In genomic region chr20:51372176-51372803, GRCh38 we compare ENCODE assay signal across 8 cellular contexts.
DNase-seq lines count a peak whose midpoint lies in the region; ATAC-seq, FAIRE-seq and TF ChIP-seq lines count a peak whose summit lies in the region.

No MANE protein-coding gene starts in this region.

- no peak overlapping the region for H3K4me3 Mint-ChIP-seq in activated naive CD4-positive, alpha-beta T cell treated with anti-CD3 and anti-CD28 coated beads, Interleukin-2, amount 10 ng/mL, durations not matched to agents 7 days and 5 days
- H3K4me3 Mint-ChIP-seq in glutamatergic neuron (ENCODE audit: unreplicated experiment) (no peak overlapping the region), progenitor cell of endocrine pancreas (ENCODE audit: low read depth) (no peak overlapping the region)

- no peak overlapping the region for H3K27ac ChIP-seq in SJSA1

- ATAC-seq in GM18873 (IDR thresholded peaks at IDR 0.05; ENCODE audit: low FRiP score, unreplicated experiment) = no peak

- in situ Hi-C loops in G401 (cut with HindIII; ENCODE audit: low sequenced_read_pairs) = no loop called here

- H3K36me3 Mint-ChIP-seq in activated naive CD4-positive, alpha-beta T cell treated with anti-CD3 and anti-CD28 coated beads, Interleukin-2, amount 10 ng/mL, durations not matched to agents 7 days and 5 days = no peaks in the 10 kb centered on the region
- H3K36me3 Mint-ChIP-seq in glutamatergic neuron (ENCODE audit: unreplicated experiment) = peaks cover 3% of the 10 kb centered on the region
- no peaks in the 10 kb centered on the region for H3K36me3 Mint-ChIP-seq in progenitor cell of endocrine pancreas (ENCODE audit: insufficient read depth)

- H3K36me3 ChIP-seq in SJSA1 = no peaks in the 10 kb centered on the region

- CTCF ChIA-PET in activated naive CD4-positive, alpha-beta T cell treated with anti-CD3 and anti-CD28 coated beads, Interleukin-2, amount 10 ng/mL, durations not matched to agents 7 days and 5 days (lab: Charles Lee) = interaction anchor here (0.6 to 4.8 kb wide), 14 partner anchors 11 to 659 kb away, joined by 3 to 28 read pairs (median 4); no protein-coding TSS in a partner anchor

- H3K4me1 ChIP-seq in SJSA1 (replicated peaks) = peaks cover 15% of the 10 kb centered on the region

- H3K27me3 Mint-ChIP-seq in activated naive CD4-positive, alpha-beta T cell treated with anti-CD3 and anti-CD28 coated beads, Interleukin-2, amount 10 ng/mL, durations not matched to agents 7 days and 5 days = peaks cover 9% of the 10 kb centered on the region
- H3K27me3 Mint-ChIP-seq in glutamatergic neuron (ENCODE audit: unreplicated experiment) = peaks cover 2% of the 10 kb centered on the region
- peaks cover 9% of the 10 kb centered on the region for H3K27me3 Mint-ChIP-seq in progenitor cell of endocrine pancreas

- no peak overlapping the region for H3K4me3 ChIP-seq in SJSA1

- peak; percentile 84 for DNase-seq in G401 (ENCODE audit: low spot score)
- peak; percentile 90 for DNase-seq in HuH-7 (ENCODE audit: low spot score)
- peak; percentile 51 to 69 for DNase-seq in SJSA1 (ENCODE audit: low read depth in 1 of 2, low spot score in 2 of 2)
- DNase-seq in activated naive CD4-positive, alpha-beta T cell treated with anti-CD3 and anti-CD28 coated beads, Interleukin-2, amount 10 ng/mL, durations not matched to agents 7 days and 5 days = peak; percentile 70
- DNase-seq in glutamatergic neuron = peak; percentile 73
- peak; percentile 68 for DNase-seq in progenitor cell of endocrine pancreas (ENCODE audit: low spot score, unreplicated experiment)
- DNase-seq in urothelium cell line (ENCODE audit: low spot score) = peak; percentile 92

- peak; percentile 44 for TF ChIP-seq CTCF in glutamatergic neuron (IDR thresholded peaks at IDR 0.05; ENCODE audit: partially characterized antibody, unreplicated experiment)
- peak; percentile 83 for TF ChIP-seq CTCF in progenitor cell of endocrine pancreas (IDR thresholded peaks at IDR 0.05; ENCODE audit: unreplicated experiment)

- peaks cover 8% of the 10 kb centered on the region for H3K4me1 Mint-ChIP-seq in activated naive CD4-positive, alpha-beta T cell treated with anti-CD3 and anti-CD28 coated beads, Interleukin-2, amount 10 ng/mL, durations not matched to agents 7 days and 5 days
- H3K4me1 Mint-ChIP-seq in glutamatergic neuron (ENCODE audit: low read depth, unreplicated experiment) (no peaks in the 10 kb centered on the region), progenitor cell of endocrine pancreas (ENCODE audit: low read depth) (peaks cover 18% of the 10 kb centered on the region)

- H3K9me3 ChIP-seq in SJSA1 (replicated peaks) = no peaks in the 10 kb centered on the region

- H3K27me3 ChIP-seq in SJSA1 (replicated peaks) = no peaks in the 10 kb centered on the region

- no peak overlapping the region for H3K27ac Mint-ChIP-seq in activated naive CD4-positive, alpha-beta T cell treated with anti-CD3 and anti-CD28 coated beads, Interleukin-2, amount 10 ng/mL, durations not matched to agents 7 days and 5 days
- H3K27ac Mint-ChIP-seq in glutamatergic neuron (ENCODE audit: unreplicated experiment) (no peak overlapping the region), progenitor cell of endocrine pancreas (no peak overlapping the region)

- no peaks in the 10 kb centered on the region for H3K9me3 Mint-ChIP-seq in activated naive CD4-positive, alpha-beta T cell treated with anti-CD3 and anti-CD28 coated beads, Interleukin-2, amount 10 ng/mL, durations not matched to agents 7 days and 5 days
- H3K9me3 Mint-ChIP-seq in glutamatergic neuron (ENCODE audit: unreplicated experiment) (peaks cover 2% of the 10 kb centered on the region), progenitor cell of endocrine pancreas (ENCODE audit: low read depth) (no peaks in the 10 kb centered on the region)

- no peak for FAIRE-seq in urothelium cell line (lab: Jason Lieb, UNC)
